Comparison of ENCODE assay signal across 8 cellular contexts in the genomic region with DNA sequence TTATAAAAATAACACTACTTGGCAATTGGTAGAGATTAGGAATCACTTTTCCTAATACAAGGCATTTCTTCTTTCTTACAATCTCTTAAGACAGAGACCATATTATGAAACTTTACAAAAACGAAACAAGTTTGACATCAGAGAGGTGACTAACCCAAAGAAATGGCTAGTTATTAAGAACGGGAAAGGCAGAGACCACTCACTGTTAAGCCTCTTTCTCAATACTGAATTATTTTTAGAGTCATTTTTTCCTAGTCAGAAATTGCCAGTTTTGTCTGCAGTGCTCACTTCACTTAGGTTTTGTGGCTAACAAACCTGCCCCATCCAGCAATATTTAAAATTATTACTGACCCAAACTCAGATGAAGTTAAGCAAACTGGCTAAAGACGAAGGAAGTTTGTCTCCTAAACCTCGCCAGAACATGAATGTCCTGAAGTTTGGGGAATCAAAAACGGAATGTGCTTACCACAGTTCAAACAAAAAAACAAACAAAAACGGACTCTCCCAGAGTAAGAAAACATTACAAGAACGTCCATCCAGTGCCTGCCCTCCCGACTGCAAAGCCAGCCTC. TPM values are rescaled to one million over a fixed set of nuclear protein-coding genes. Genes with fewer than 3 reads are reported as not detected.
DNase-seq lines count a peak whose midpoint lies in the region; ATAC-seq, FAIRE-seq and TF ChIP-seq lines count a peak whose summit lies in the region.

No MANE protein-coding gene starts in this region.

- peaks cover 9% of the 10 kb centered on the region for H3K79me2 ChIP-seq in GM12878 (ENCODE audit: control insufficient read depth, insufficient read depth, low read length)

- H2AFZ ChIP-seq in GM12878 (ENCODE audit: control insufficient read depth, low read depth, low read length), result peak overlapping the region; percentile 97

- BruUV-seq in GM12878 (replicated peaks; lab: Mats Ljungman, UMichigan), result no TSS peak

- 0 out of 4 replicates have a peak, but pooled peaks of 1 of the 2 experiments have one; percentile 10 for TF ChIP-seq EP300 in GM12878 (IDR thresholded peaks at IDR 0.05; ENCODE audit: borderline replicate concordance in 1 of 2, control insufficient read depth in 1 of 2, low read depth in 2 of 2, low read length in 2 of 2)

- peak; percentile 57 for ATAC-seq in GM12878

- H3K9ac ChIP-seq in GM12878 (ENCODE audit: control insufficient read depth, insufficient read depth, low read length), result peak overlapping the region; percentile 87

- POLR2A ChIA-PET in HEK293 (lab: Yijun Ruan, JAX), result no interaction called here
- POLR2A ChIA-PET in GM12878 (lab: Charles Lee), result interaction anchor here (1.0 kb wide), 1 partner anchor 26 kb away, joined by 4 read pairs; no protein-coding TSS in a partner anchor

- CTCF ChIA-PET in HEK293 (lab: Yijun Ruan, JAX) (no interaction called here), GM12878 (lab: Yijun Ruan, JAX) (no interaction called here)

- no peaks in the 10 kb centered on the region for H4K20me1 ChIP-seq in GM12878 (ENCODE audit: control insufficient read depth, insufficient read depth)

- H3K4me1 ChIP-seq in HEK293 (ENCODE audit: control insufficient read depth, insufficient read depth, low read length) (peaks cover 21% of the 10 kb centered on the region; the same call in 1 of the 2 replicates), GM12878 (ENCODE audit: control insufficient read depth, insufficient read depth, low read length) (no peaks in the 10 kb centered on the region)

- H3K4me2 ChIP-seq in GM12878 (ENCODE audit: control insufficient read depth, insufficient read depth), result peak overlapping the region; percentile 52

- H3K4me3 ChIP-seq in HEK293 (ENCODE audit: low read depth, low read length) (peak overlapping the region; percentile 51), GM12878 (peak overlapping the region; percentile 96)

- DNase-seq in GM13976 (ENCODE audit: low spot score) (peak; percentile 33), NCI-H1694 treated with DMSO at 0.1 percent for 48 hours (lab: John Stamatoyannopoulos, UW) (peak; percentile 17), GM12878 (ENCODE audit: low read depth, low spot score) (peak; percentile 30), kidney tubule cell (ENCODE audit: low spot score) (peak; percentile 65), superior temporal gyrus (ENCODE audit: extremely low spot score) (peak; percentile 64), amygdala (lab: John Stamatoyannopoulos, UW) (no peak)
- DNase-seq in stimulated activated CD4-positive, alpha-beta T cell treated with anti-CD3 and anti-CD28 coated beads, Interleukin-4, amount 100 ng/mL, for 24 hours, result no peak

- SMC1A ChIA-PET in GM12878 (lab: Charles Lee; ENCODE audit: uncharacterized antibody, unreplicated experiment), result interaction anchor here (1.3 kb wide), 1 partner anchor 166 kb away, joined by 3 read pairs; no protein-coding TSS in a partner anchor

- no peak for TF ChIP-seq RAD21 in GM12878 (IDR thresholded peaks at IDR 0.05; ENCODE audit: insufficient read depth, low read depth, low read length)

- RAD21 ChIA-PET in GM12878 (lab: Charles Lee; ENCODE audit: unreplicated experiment), result no interaction called here

- no peak for TF ChIP-seq POLR2A in GM12878 (IDR thresholded peaks at IDR 0.05; ENCODE audit: low read depth, low read length)

- intact Hi-C loops in GM12878 (cut with micrococcal nuclease; ENCODE audit: unreplicated experiment), result loop anchor here (2.0 kb wide), 1 partner anchor 167 kb away; a partner anchor contains a TSS

- H3K27me3 ChIP-seq in GM12878 (replicated peaks in 1 of 2; ENCODE audit: control insufficient read depth in 2 of 2, insufficient read depth in 2 of 2, low read length in 1 of 2), result no peaks in the 10 kb centered on the region

- in situ Hi-C loops in GM13976 (cut with MboI; ENCODE audit: low sequenced_read_pairs, unreplicated experiment), result no loop called here
- in situ Hi-C loops in GM12878 (cut with MboI), result loop anchor here (10.0 kb wide), 1 partner anchor 165 kb away; a partner anchor contains a TSS

- H3K36me3 ChIP-seq in HEK293 (ENCODE audit: control insufficient read depth in 2 of 2, insufficient read depth in 1 of 2, low read length in 2 of 2) (no peaks in the 10 kb centered on the region), GM12878 (ENCODE audit: control insufficient read depth in 2 of 2, insufficient read depth in 2 of 2, low read length in 1 of 2) (no peaks in the 10 kb centered on the region)

- TF ChIP-seq CTCF in GM13976 (IDR thresholded peaks at IDR 0.05; ENCODE audit: borderline replicate concordance, control extremely low read depth, extremely low read depth, insufficient read depth, missing control alignments), result no peak
- no peak for TF ChIP-seq CTCF in HEK293 (tag by site-specific recombination; IDR thresholded peaks at IDR 0.05)
- TF ChIP-seq CTCF in GM12878 (IDR thresholded peaks at IDR 0.05 in 2 of 3, conservative IDR thresholded peaks at IDR 0.05 in 1 of 3; ENCODE audit: control insufficient read depth in 2 of 3, extremely low read depth in 1 of 3, insufficient read depth in 1 of 3, low read depth in 3 of 3, low read length in 3 of 3), result no peak

- no peaks in the 10 kb centered on the region for H3K9me3 ChIP-seq in HEK293 (ENCODE audit: control insufficient read depth, insufficient read depth, low read depth, low read length)
- no peaks in the 10 kb centered on the region for H3K9me3 ChIP-seq in GM12878 (replicated peaks; ENCODE audit: control insufficient read depth, insufficient read depth, low read length)

- 0% methylated on average over 8 of the region's 8 CpGs for WGBS in GM12878 (ENCODE audit: insufficient coverage, insufficient replicate concordance, low lambda C conversion rate, missing lambda C conversion rate)

- peak overlapping the region; percentile 96 for H3K27ac ChIP-seq in HEK293 (ENCODE audit: extremely low read depth, low read depth, low read length)
- peak overlapping the region; percentile 89 for H3K27ac ChIP-seq in GM12878 (ENCODE audit: control insufficient read depth, insufficient read depth)

- FAIRE-seq in GM12878 (lab: Jason Lieb, UNC), result peak; percentile 80

TF ChIP-seq in GM12878, 131 proteins besides CTCF, POLR2A, EP300 and RAD21 (continues in another document):
- TF ChIP-seq MEF2B (IDR thresholded peaks at IDR 0.05; ENCODE audit: partially characterized antibody, poor library complexity, severe bottlenecking) (peak; percentile 8), SMAD5 (IDR thresholded peaks at IDR 0.05; ENCODE audit: low read depth) (0 out of 2 replicates have a peak, but pooled peaks have one; percentile 38)
- TF ChIP-seq, protein P1, sequence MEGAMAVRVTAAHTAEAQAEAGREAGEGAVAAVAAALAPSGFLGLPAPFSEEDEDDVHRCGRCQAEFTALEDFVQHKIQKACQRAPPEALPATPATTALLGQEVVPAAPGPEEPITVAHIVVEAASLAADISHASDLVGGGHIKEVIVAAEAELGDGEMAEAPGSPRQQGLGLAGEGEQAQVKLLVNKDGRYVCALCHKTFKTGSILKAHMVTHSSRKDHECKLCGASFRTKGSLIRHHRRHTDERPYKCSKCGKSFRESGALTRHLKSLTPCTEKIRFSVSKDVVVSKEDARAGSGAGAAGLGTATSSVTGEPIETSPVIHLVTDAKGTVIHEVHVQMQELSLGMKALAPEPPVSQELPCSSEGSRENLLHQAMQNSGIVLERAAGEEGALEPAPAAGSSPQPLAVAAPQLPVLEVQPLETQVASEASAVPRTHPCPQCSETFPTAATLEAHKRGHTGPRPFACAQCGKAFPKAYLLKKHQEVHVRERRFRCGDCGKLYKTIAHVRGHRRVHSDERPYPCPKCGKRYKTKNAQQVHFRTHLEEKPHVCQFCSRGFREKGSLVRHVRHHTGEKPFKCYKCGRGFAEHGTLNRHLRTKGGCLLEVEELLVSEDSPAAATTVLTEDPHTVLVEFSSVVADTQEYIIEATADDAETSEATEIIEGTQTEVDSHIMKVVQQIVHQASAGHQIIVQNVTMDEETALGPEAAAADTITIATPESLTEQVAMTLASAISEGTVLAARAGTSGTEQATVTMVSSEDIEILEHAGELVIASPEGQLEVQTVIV (IDR thresholded peaks at IDR 0.05; ENCODE audit: borderline replicate concordance, partially characterized antibody), result no peak

RNA-seq across cellular contexts. Expression of a gene that starts 1.3 kb away (rescaled TPM):
- 31.4 and 31.8 TPM in 2 replicates for total RNA-seq in GM12878 (2013; cell fraction: nucleolus; rRNA removed)
- total RNA-seq in GM12878 (2014; rRNA removed) (3.6 and 7.0 TPM in 2 replicates), GM12878 (2014; rRNA removed; fragmentation: Illumina TruSeq; extraction: Trizol) (7.1 and 8.6 TPM in 2 replicates), GM12878 (2021) (4.3 and 4.5 TPM in 2 replicates)
- polyA plus RNA-seq in GM12878 (2011; ENCODE audit: low read depth), result 2.0 TPM
- polyA plus RNA-seq in GM12878 (2011; rRNA removed) (9.5 and 15.6 TPM in 2 replicates), GM12878 (2014; fragmentation: Illumina TruSeq; extraction: Trizol) (6.5 and 9.0 TPM in 2 replicates), GM12878 (2014; fragmentation: Nextera tagmentation; extraction: Ambion mirVana) (1 to 10 TPM; 1.2 to 1.8 TPM), GM12878 (2014; rRNA removed) (3.9 and 5.6 TPM in 2 replicates), GM12878 (2016; fragmentation: Nextera tagmentation; extraction: Ambion mirVana) (1 to 10 TPM; 2.6 to 3.6 TPM)
- polyA plus RNA-seq in GM12878 (2011; cell fraction: cytosol; rRNA removed), result 3.7 and 4.7 TPM in 2 replicates
- 9.0 and 9.5 TPM in 2 replicates for polyA plus RNA-seq in GM12878 (2011; cell fraction: nucleus; rRNA removed)
- polyA plus RNA-seq in GM12878 (2012), result 3.7 and 3.8 TPM in 2 replicates
- polyA minus RNA-seq in GM12878 (2011; rRNA and poly(A)+ RNA removed), result 10.3 and 10.5 TPM in 2 replicates
- 4.1 and 5.3 TPM in 2 replicates for polyA minus RNA-seq in GM12878 (2011; cell fraction: cytosol; rRNA and poly(A)+ RNA removed)
- 9.9 and 15.5 TPM in 2 replicates for polyA minus RNA-seq in GM12878 (2011; cell fraction: nucleus; rRNA and poly(A)+ RNA removed)

RNA-seq across cellular contexts. Expression of a gene that starts 55.3 kb away (rescaled TPM):
- total RNA-seq in GM12878 (2013; cell fraction: nucleolus; rRNA removed), result not detected in 2 replicates
- total RNA-seq in GM12878 (2014; rRNA removed) (not detected in 2 replicates), GM12878 (2014; rRNA removed; fragmentation: Illumina TruSeq; extraction: Trizol) (not detected in 2 replicates), GM12878 (2021) (not detected in 2 replicates)
- polyA plus RNA-seq in GM12878 (2011; ENCODE audit: low read depth), result not detected
- polyA plus RNA-seq in GM12878 (2011; rRNA removed) (not detected in 2 replicates), GM12878 (2014; fragmentation: Illumina TruSeq; extraction: Trizol) (not detected in 2 replicates), GM12878 (2014; fragmentation: Nextera tagmentation; extraction: Ambion mirVana) (not detected), GM12878 (2014; rRNA removed) (not detected in 2 replicates), GM12878 (2016; fragmentation: Nextera tagmentation; extraction: Ambion mirVana) (not detected)
- not detected in 2 replicates for polyA plus RNA-seq in GM12878 (2011; cell fraction: cytosol; rRNA removed)
- not detected in 2 replicates for polyA plus RNA-seq in GM12878 (2011; cell fraction: nucleus; rRNA removed)
- not detected in 2 replicates for polyA plus RNA-seq in GM12878 (2012)
- not detected in 2 replicates for polyA minus RNA-seq in GM12878 (2011; rRNA and poly(A)+ RNA removed)
- polyA minus RNA-seq in GM12878 (2011; cell fraction: cytosol; rRNA and poly(A)+ RNA removed), result not detected in 2 replicates
- polyA minus RNA-seq in GM12878 (2011; cell fraction: nucleus; rRNA and poly(A)+ RNA removed), result not detected in 2 replicates

Comparison
In these comparisons a context has a peak if more than half of its experiments do, and no peak if none do; other contexts are left out.
1. DNase-seq: peak in GM13976 (single experiment), NCI-H1694 treated with DMSO at 0.1 percent for 48 hours (single experiment), GM12878 (single experiment), kidney tubule cell (single experiment) and superior temporal gyrus (single experiment); none in stimulated activated CD4-positive, alpha-beta T cell treated with anti-CD3 and anti-CD28 coated beads, Interleukin-4, amount 100 ng/mL, for 24 hours (single experiment) and amygdala (0 of 56).